1 cellular context compared by ENCODE assay signal in the genomic region with DNA sequence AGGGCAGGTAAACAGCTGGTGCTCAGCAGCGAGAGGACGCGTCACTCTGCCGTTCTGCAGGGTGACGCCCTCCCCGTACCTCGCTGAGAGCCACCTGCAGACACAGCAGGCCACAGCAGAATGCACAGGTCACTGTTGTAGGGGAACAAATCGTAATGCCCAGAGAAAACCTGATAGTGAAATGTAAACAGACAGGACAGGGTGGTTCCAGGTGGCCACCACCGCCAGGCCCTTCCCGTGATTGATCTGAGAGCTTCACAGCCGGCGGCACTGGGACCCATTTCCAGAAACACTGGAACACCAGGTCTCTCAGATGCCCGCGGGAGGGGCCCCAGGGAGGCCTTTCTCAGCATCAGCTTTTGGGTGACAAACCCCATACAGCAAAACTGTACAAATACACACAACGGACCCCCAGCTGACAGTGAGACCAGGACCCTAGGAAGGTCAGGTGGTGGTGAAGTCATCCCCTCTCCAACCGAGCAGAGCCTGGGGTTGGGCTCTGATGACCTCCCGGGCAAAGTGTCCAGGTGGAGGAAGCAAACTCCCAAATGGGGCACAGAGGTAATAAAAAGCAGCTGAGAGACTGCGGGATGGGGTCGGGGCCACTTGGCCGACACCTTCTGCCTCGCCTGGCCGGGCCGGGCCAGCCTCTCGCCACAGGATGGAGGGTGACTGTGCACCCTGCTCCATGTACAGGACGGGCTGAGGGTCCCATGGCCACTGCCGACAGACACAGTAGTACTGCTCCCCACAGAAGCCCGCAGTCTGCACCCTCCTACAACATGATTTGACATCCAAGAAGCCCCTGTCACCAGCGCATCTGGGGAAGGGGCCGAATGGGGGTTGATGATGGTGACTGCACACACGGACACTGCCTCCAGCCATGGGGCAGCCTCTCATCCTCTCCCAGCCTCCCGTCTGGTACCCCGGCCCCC.
TF ChIP-seq lines count a peak whose summit lies in the region.

No MANE protein-coding gene starts in this region.

TF ChIP-seq in SK-N-SH treated with all-trans-retinoic acid at 6 μM for 48 hours, 23 proteins besides CTCF, POLR2A, EP300 and RAD21 (continued from another document):
- TF ChIP-seq, protein P1, sequence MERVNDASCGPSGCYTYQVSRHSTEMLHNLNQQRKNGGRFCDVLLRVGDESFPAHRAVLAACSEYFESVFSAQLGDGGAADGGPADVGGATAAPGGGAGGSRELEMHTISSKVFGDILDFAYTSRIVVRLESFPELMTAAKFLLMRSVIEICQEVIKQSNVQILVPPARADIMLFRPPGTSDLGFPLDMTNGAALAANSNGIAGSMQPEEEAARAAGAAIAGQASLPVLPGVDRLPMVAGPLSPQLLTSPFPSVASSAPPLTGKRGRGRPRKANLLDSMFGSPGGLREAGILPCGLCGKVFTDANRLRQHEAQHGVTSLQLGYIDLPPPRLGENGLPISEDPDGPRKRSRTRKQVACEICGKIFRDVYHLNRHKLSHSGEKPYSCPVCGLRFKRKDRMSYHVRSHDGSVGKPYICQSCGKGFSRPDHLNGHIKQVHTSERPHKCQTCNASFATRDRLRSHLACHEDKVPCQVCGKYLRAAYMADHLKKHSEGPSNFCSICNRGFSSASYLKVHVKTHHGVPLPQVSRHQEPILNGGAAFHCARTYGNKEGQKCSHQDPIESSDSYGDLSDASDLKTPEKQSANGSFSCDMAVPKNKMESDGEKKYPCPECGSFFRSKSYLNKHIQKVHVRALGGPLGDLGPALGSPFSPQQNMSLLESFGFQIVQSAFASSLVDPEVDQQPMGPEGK (CRISPR knock-in tag; IDR thresholded peaks at IDR 0.05; ENCODE audit: borderline replicate concordance): no peak
- no peak for TF ChIP-seq ZNF70 (CRISPR knock-in tag; IDR thresholded peaks at IDR 0.05)
- TF ChIP-seq, protein P2, sequence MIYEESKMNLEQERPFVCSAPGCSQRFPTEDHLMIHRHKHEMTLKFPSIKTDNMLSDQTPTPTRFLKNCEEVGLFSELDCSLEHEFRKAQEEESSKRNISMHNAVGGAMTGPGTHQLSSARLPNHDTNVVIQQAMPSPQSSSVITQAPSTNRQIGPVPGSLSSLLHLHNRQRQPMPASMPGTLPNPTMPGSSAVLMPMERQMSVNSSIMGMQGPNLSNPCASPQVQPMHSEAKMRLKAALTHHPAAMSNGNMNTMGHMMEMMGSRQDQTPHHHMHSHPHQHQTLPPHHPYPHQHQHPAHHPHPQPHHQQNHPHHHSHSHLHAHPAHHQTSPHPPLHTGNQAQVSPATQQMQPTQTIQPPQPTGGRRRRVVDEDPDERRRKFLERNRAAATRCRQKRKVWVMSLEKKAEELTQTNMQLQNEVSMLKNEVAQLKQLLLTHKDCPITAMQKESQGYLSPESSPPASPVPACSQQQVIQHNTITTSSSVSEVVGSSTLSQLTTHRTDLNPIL (CRISPR knock-in tag; IDR thresholded peaks at IDR 0.05; ENCODE audit: low read depth): no peak
- no peak for TF ChIP-seq TCF4 (CRISPR knock-in tag; IDR thresholded peaks at IDR 0.05; ENCODE audit: borderline replicate concordance)
- no peak for TF ChIP-seq ZNF565 (CRISPR knock-in tag; conservative IDR thresholded peaks at IDR 0.05; ENCODE audit: low read depth)
- TF ChIP-seq SNAI2 (CRISPR knock-in tag; IDR thresholded peaks at IDR 0.05): no peak
